17 cellular contexts compared by ENCODE assay signal in genomic region chr20:39822667-39823066, GRCh38.
A peak's percentile ranks its signal among the peaks of the same experiment; 100 is the strongest.
DNase-seq lines count a peak whose midpoint lies in the region; ATAC-seq, FAIRE-seq and TF ChIP-seq lines count a peak whose summit lies in the region.
"Had no signal": no experiment of that assay in that cellular context is flagged by ENCODE, and none has a peak within 500 bp of the region (broad histone marks: within the 10 kb centered on the region; RNA-seq: fewer than 3 reads in every experiment).

No MANE protein-coding gene starts in this region.

- TF ChIP-seq CTCF in HFFc6 (IDR thresholded peaks at IDR 0.05) (no peak), astrocyte of the spinal cord (IDR thresholded peaks at IDR 0.05; ENCODE audit: low read depth, low read length) (no peak), keratinocyte (optimal IDR thresholded peaks at IDR 0.05 in 1 of 3, IDR thresholded peaks at IDR 0.05 in 1 of 3, conservative IDR thresholded peaks at IDR 0.05 in 1 of 3; ENCODE audit: extremely low read depth in 1 of 3, insufficient read depth in 2 of 3, low read length in 3 of 3) (no peak)

- peaks cover 13% of the 10 kb centered on the region for H3K4me1 Mint-ChIP-seq in HFFc6 (ENCODE audit: low read depth)

- ATAC-seq in GM18520 (IDR thresholded peaks at IDR 0.05; ENCODE audit: unreplicated experiment) (no peak), HG03457 (IDR thresholded peaks at IDR 0.05; ENCODE audit: unreplicated experiment) (no peak)

- H3K36me3 ChIP-seq in keratinocyte (ENCODE audit: control insufficient read depth in 2 of 2, extremely low read depth in 1 of 2, insufficient read depth in 2 of 2, low read length in 2 of 2): no peaks in the 10 kb centered on the region

- peaks cover 1% of the 10 kb centered on the region for H3K27me3 Mint-ChIP-seq in HFFc6 (ENCODE audit: insufficient read depth)
- H3K27me3 Mint-ChIP-seq: activated B cell treated with CpG ODN at 0.5 μM for 24 hours had no signal

- no peaks in the 10 kb centered on the region for H3K9me1 ChIP-seq in keratinocyte (ENCODE audit: control insufficient read depth, extremely low read depth, insufficient read depth, low read length)

- in situ Hi-C loops in astrocyte of the spinal cord (cut with HindIII; ENCODE audit: low sequenced_read_pairs): no loop called here

- no peak overlapping the region for H3K4me3 Mint-ChIP-seq in HFFc6
- H3K4me3 Mint-ChIP-seq: activated B cell treated with CpG ODN at 0.5 μM for 24 hours; T-helper 1 cell treated with Interleukin-12 subunit alpha and Interleukin-12 subunit beta and Interleukin-4 antibody, amounts not matched to agents 30 μg/mL and 1 μg/mL, for 36 hours had no signal

- DNase-seq in HFFc6 (peak; percentile 6), astrocyte of the spinal cord (ENCODE audit: low read depth, low spot score) (peak; percentile 82), keratinocyte (ENCODE audit: low read depth, low spot score) (no peak), stromal cell of bone marrow (ENCODE audit: low read depth) (peak; percentile 36), globus pallidus (ENCODE audit: low spot score) (no peak)
- DNase-seq: activated B cell treated with CpG ODN at 0.5 μM for 24 hours; activated gamma-delta T cell; DMS153; NCI-H146; NCI-H2227 treated with DMSO at 0.1 percent for 48 hours; occipital lobe; stimulated activated CD4-positive, alpha-beta T cell treated with anti-CD3 and anti-CD28 coated beads, Interleukin-4, amount 100 ng/mL, for 1 hour; testis had no signal

- H3K9me3 Mint-ChIP-seq in HFFc6: no peaks in the 10 kb centered on the region
- H3K9me3 Mint-ChIP-seq: activated B cell treated with CpG ODN at 0.5 μM for 24 hours; T-helper 1 cell treated with Interleukin-12 subunit alpha and Interleukin-12 subunit beta and Interleukin-4 antibody, amounts not matched to agents 30 μg/mL and 1 μg/mL, for 36 hours had no signal

- no peaks in the 10 kb centered on the region for H3K36me3 Mint-ChIP-seq in HFFc6 (ENCODE audit: low read depth)

- no peak overlapping the region for H3K4me2 ChIP-seq in keratinocyte (ENCODE audit: control insufficient read depth, extremely low read depth, insufficient read depth, low read depth, low read length)

- H3K4me1 ChIP-seq in keratinocyte (ENCODE audit: control insufficient read depth, extremely low read depth, insufficient read depth, low read length): peaks cover 29% of the 10 kb centered on the region
- H3K4me1 ChIP-seq: testis had no signal

- H3K9ac ChIP-seq in keratinocyte (ENCODE audit: control insufficient read depth, extremely low read depth, insufficient read depth, low read length): no peak overlapping the region

- H2AFZ ChIP-seq in keratinocyte (ENCODE audit: control insufficient read depth, low read length): no peak overlapping the region

- H4K20me1 ChIP-seq in keratinocyte (ENCODE audit: control insufficient read depth, extremely low read depth, insufficient read depth, low read length): no peaks in the 10 kb centered on the region

- no peak overlapping the region for H3K27ac Mint-ChIP-seq in HFFc6
- H3K27ac Mint-ChIP-seq: activated B cell treated with CpG ODN at 0.5 μM for 24 hours; T-helper 1 cell treated with Interleukin-12 subunit alpha and Interleukin-12 subunit beta and Interleukin-4 antibody, amounts not matched to agents 30 μg/mL and 1 μg/mL, for 36 hours had no signal

- H3K27ac ChIP-seq in keratinocyte (ENCODE audit: control insufficient read depth, insufficient read depth, low read length): no peak overlapping the region
- H3K27ac ChIP-seq: C4-2B, testis had no signal

- H3K4me3 ChIP-seq in astrocyte of the spinal cord (ENCODE audit: low read depth, low read length) (no peak overlapping the region), keratinocyte (ENCODE audit: control insufficient read depth in 2 of 3, extremely low read depth in 1 of 3, insufficient read depth in 2 of 3, low read depth in 1 of 3, low read length in 3 of 3) (no peak overlapping the region)
- H3K4me3 ChIP-seq: testis had no signal

- no peaks in the 10 kb centered on the region for H3K79me2 ChIP-seq in keratinocyte (ENCODE audit: control insufficient read depth, insufficient read depth, low read length)

- no peaks in the 10 kb centered on the region for H3K27me3 ChIP-seq in keratinocyte (ENCODE audit: control insufficient read depth, extremely low read depth, insufficient read depth, low read length)
- H3K27me3 ChIP-seq: testis had no signal

- dilution Hi-C loops in keratinocyte (cut with MboI; ENCODE audit: extremely low pct_ligation_motif_present, low sequenced_read_pairs): no loop called here

- FAIRE-seq in keratinocyte (lab: Jason Lieb, UNC): peak; percentile 67

- no peaks in the 10 kb centered on the region for H3K9me3 ChIP-seq in keratinocyte (ENCODE audit: control insufficient read depth, low read depth, low read length)
- H3K9me3 ChIP-seq: testis had no signal

Comparison
In these comparisons a context has a peak if more than half of its experiments do, and no peak if none do; other contexts are left out.
1. DNase-seq: peak in HFFc6 (single experiment), astrocyte of the spinal cord (single experiment) and stromal cell of bone marrow (single experiment); none in keratinocyte (single experiment) and globus pallidus (single experiment).